In genomic region chr16:57825298-57826039, GRCh38 we compare ENCODE assay signal across 21 cellular contexts.
"Had no signal": no experiment of that assay in that cellular context is flagged by ENCODE, and none has a peak within 500 bp of the region (broad histone marks: within the 10 kb centered on the region; RNA-seq: fewer than 3 reads in every experiment).

No MANE protein-coding gene starts in this region.

- FAIRE-seq: small intestine had no signal

- H3K9me3 Mint-ChIP-seq: activated T-helper 1 cell treated with anti-CD3 and anti-CD28 coated beads, Interleukin-12 subunit alpha, Interleukin-12 subunit beta, Interleukin-2, Interleukin-4 antibody, amounts not matched to agents 30 ng/mL and 10 ng/mL and 1 ng/mL, durations not matched to agents 14 hours and 24 hours and 36 hours; effector memory CD8-positive, alpha-beta T cell; natural killer cell treated with Interleukin-12 subunit alpha and Interleukin-12 subunit beta and Interleukin-15 and Interleukin-18, amount 100 ng/mL, for 72 hours had no signal

- H3K4me3 ChIP-seq: gastrocnemius medialis, heart left ventricle, mucosa of descending colon, right atrium auricular region had no signal

- H3K9me3 ChIP-seq: gastrocnemius medialis, heart left ventricle, mucosa of descending colon, right atrium auricular region had no signal

- H3K27ac Mint-ChIP-seq: activated T-helper 1 cell treated with anti-CD3 and anti-CD28 coated beads, Interleukin-12 subunit alpha, Interleukin-12 subunit beta, Interleukin-2, Interleukin-4 antibody, amounts not matched to agents 30 ng/mL and 10 ng/mL and 1 ng/mL, durations not matched to agents 14 hours and 24 hours and 36 hours; natural killer cell treated with Interleukin-12 subunit alpha and Interleukin-12 subunit beta and Interleukin-15 and Interleukin-18, amount 100 ng/mL, for 72 hours had no signal

- ATAC-seq: activated CD4-positive, CD25-positive, alpha-beta regulatory T cell treated with anti-CD3 and anti-CD28 coated beads, Interleukin-2, amount 50 U/mL, for 24 hours; effector memory CD8-positive, alpha-beta T cell; gastrocnemius medialis; left colon; mucosa of descending colon; natural killer cell treated with Interleukin-12 subunit alpha and Interleukin-12 subunit beta and Interleukin-15 and Interleukin-18, amount 100 ng/mL, for 72 hours had no signal

- DNase-seq: activated CD4-positive, alpha-beta T cell treated with anti-CD3 and anti-CD28 coated beads, Interleukin-2, amount 50 U/mL, for 1 hour; activated naive CD4-positive, alpha-beta T cell; anterior cingulate cortex; cerebellar nuclear complex; dermis blood vessel endothelial cell; effector memory CD8-positive, alpha-beta T cell; gastrocnemius medialis; left colon; mucosa of descending colon; nucleus accumbens; stimulated activated CD4-positive, alpha-beta T cell treated with anti-CD3 and anti-CD28 coated beads, Interleukin-4, amount 100 ng/mL, for 4 hours; stimulated activated CD8-positive, alpha-beta memory T cell treated with anti-CD3 and anti-CD28 coated beads, Interleukin-4, amount 100 ng/mL, for 48 hours; stimulated activated naive CD4-positive, alpha-beta T cell treated with Interleukin-2 at 50 U/mL for 16 hours; T-helper 1 cell; T1000 had no signal

- H3K27me3 ChIP-seq: gastrocnemius medialis, heart left ventricle, right atrium auricular region had no signal

- H3K4me3 Mint-ChIP-seq: activated T-helper 1 cell treated with anti-CD3 and anti-CD28 coated beads, Interleukin-12 subunit alpha, Interleukin-12 subunit beta, Interleukin-2, Interleukin-4 antibody, amounts not matched to agents 30 ng/mL and 10 ng/mL and 1 ng/mL, durations not matched to agents 14 hours and 24 hours and 36 hours; effector memory CD8-positive, alpha-beta T cell; natural killer cell treated with Interleukin-12 subunit alpha and Interleukin-12 subunit beta and Interleukin-15 and Interleukin-18, amount 100 ng/mL, for 72 hours had no signal

- H3K36me3 ChIP-seq: gastrocnemius medialis, heart left ventricle, right atrium auricular region had no signal

- H3K36me3 Mint-ChIP-seq: natural killer cell treated with Interleukin-12 subunit alpha and Interleukin-12 subunit beta and Interleukin-15 and Interleukin-18, amount 100 ng/mL, for 72 hours had no signal
